In the genomic region with DNA sequence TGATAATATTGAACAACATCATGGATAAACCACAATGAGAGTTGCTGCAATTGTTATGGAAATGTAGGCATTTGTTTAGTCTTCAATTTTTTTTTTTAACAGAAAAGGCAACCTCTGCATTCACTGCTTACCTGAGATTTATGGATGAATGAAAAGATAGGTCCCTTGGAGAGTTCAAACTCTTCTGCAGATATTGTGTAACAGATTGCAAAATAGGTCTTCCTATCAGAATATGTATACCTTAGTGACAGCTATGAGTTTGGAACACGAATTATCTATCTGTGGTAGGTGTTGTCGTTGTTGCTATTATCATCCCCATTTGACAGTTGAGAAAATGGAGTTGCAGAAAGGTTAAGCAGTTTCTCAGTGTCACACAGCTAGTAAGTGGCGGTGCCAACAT, we compare ENCODE assay signal across 20 cellular contexts. TPM values are rescaled to one million over a fixed set of nuclear protein-coding genes. Genes with fewer than 3 reads are reported as not detected.
"Had no signal": no experiment of that assay in that cellular context is flagged by ENCODE, and none has a peak within 500 bp of the region (broad histone marks: within the 10 kb centered on the region; RNA-seq: fewer than 3 reads in every experiment).

No MANE protein-coding gene starts in this region.

- H3K27ac Mint-ChIP-seq: mesothelial cell of epicardium; natural killer cell treated with Interleukin-12 subunit alpha and Interleukin-12 subunit beta and Interleukin-15 and Interleukin-18, amount 100 ng/mL, for 72 hours; stimulated activated naive B cell treated with anti-CD40 and anti-IgM and Interleukin-4, amounts not matched to agents 10 μg/mL and 1 μg/mL and 100 μg/mL, for 72 hours; stimulated activated naive CD8-positive, alpha-beta T cell treated with anti-CD3 and anti-CD28 coated beads, Interleukin-15, amount 100 ng/mL, for 72 hours had no signal

- H3K4me3 Mint-ChIP-seq: mesothelial cell of epicardium; natural killer cell treated with Interleukin-12 subunit alpha and Interleukin-12 subunit beta and Interleukin-15 and Interleukin-18, amount 100 ng/mL, for 72 hours; stimulated activated naive B cell treated with anti-CD40 and anti-IgM and Interleukin-4, amounts not matched to agents 10 μg/mL and 1 μg/mL and 100 μg/mL, for 72 hours; stimulated activated naive CD8-positive, alpha-beta T cell treated with anti-CD3 and anti-CD28 coated beads, Interleukin-15, amount 100 ng/mL, for 72 hours had no signal

- H3K36me3 Mint-ChIP-seq: mesothelial cell of epicardium; natural killer cell treated with Interleukin-12 subunit alpha and Interleukin-12 subunit beta and Interleukin-15 and Interleukin-18, amount 100 ng/mL, for 72 hours; stimulated activated naive B cell treated with anti-CD40 and anti-IgM and Interleukin-4, amounts not matched to agents 10 μg/mL and 1 μg/mL and 100 μg/mL, for 72 hours had no signal

- H3K4me1 Mint-ChIP-seq: stimulated activated naive B cell treated with anti-CD40 and anti-IgM and Interleukin-4, amounts not matched to agents 10 μg/mL and 1 μg/mL and 100 μg/mL, for 72 hours; stimulated activated naive CD8-positive, alpha-beta T cell treated with anti-CD3 and anti-CD28 coated beads, Interleukin-15, amount 100 ng/mL, for 72 hours had no signal

- H3K9me3 Mint-ChIP-seq: mesothelial cell of epicardium; stimulated activated naive B cell treated with anti-CD40 and anti-IgM and Interleukin-4, amounts not matched to agents 10 μg/mL and 1 μg/mL and 100 μg/mL, for 72 hours; stimulated activated naive CD8-positive, alpha-beta T cell treated with anti-CD3 and anti-CD28 coated beads, Interleukin-15, amount 100 ng/mL, for 72 hours had no signal

- H3K9me3 ChIP-seq: colonic mucosa, pancreas, psoas muscle, spleen, testis, transverse colon had no signal

- H3K4me3 ChIP-seq: colonic mucosa, pancreas, psoas muscle, spleen, testis, transverse colon had no signal

- ATAC-seq: left lobe of liver; natural killer cell treated with Interleukin-12 subunit alpha and Interleukin-12 subunit beta and Interleukin-15 and Interleukin-18, amount 100 ng/mL, for 72 hours; psoas muscle; stimulated activated naive B cell treated with anti-CD40 and anti-IgM and Interleukin-4, amounts not matched to agents 10 μg/mL and 1 μg/mL and 100 μg/mL, for 72 hours; stimulated activated naive CD8-positive, alpha-beta T cell treated with anti-CD3 and anti-CD28 coated beads, Interleukin-15, amount 100 ng/mL, for 72 hours had no signal

- H3K27ac ChIP-seq: colonic mucosa, psoas muscle, testis, transverse colon had no signal

- H3K36me3 ChIP-seq: colonic mucosa, pancreas, spleen, transverse colon had no signal

- H3K27me3 Mint-ChIP-seq: stimulated activated naive B cell treated with anti-CD40 and anti-IgM and Interleukin-4, amounts not matched to agents 10 μg/mL and 1 μg/mL and 100 μg/mL, for 72 hours had no signal

- H3K27me3 ChIP-seq: colonic mucosa, pancreas, spleen, testis, transverse colon had no signal

- DNase-seq: colonic mucosa; dermis blood vessel endothelial cell; foreskin melanocyte; head of caudate nucleus; hippocampal formation; occipital lobe; pancreas; psoas muscle; retina; spleen; stimulated activated CD4-positive, alpha-beta T cell treated with anti-CD3 and anti-CD28 coated beads, Interleukin-15, amount 100 ng/mL, for 24 hours; stimulated activated CD4-positive, alpha-beta T cell treated with anti-CD3 and anti-CD28 coated beads, Interleukin-2, amount 100 ng/mL, for 24 hours; stimulated activated CD4-positive, alpha-beta T cell treated with anti-CD3 and anti-CD28 coated beads, Interleukin-4, amount 100 ng/mL, for 4 hours; stimulated activated naive B cell treated with anti-CD40 and anti-IgM and Interleukin-4, amounts not matched to agents 10 μg/mL and 1 μg/mL and 100 μg/mL, for 72 hours; stimulated activated naive CD8-positive, alpha-beta T cell treated with anti-CD3 and anti-CD28 coated beads, Interleukin-15, amount 100 ng/mL, for 72 hours; testis; transverse colon had no signal

- FAIRE-seq: pancreas had no signal

- H3K4me1 ChIP-seq: colonic mucosa, psoas muscle, spleen had no signal

RNA-seq across cellular contexts. Expression of a gene that starts 1.2 kb away (rescaled TPM):
- total RNA-seq: natural killer cell treated with Interleukin-12 subunit alpha and Interleukin-12 subunit beta and Interleukin-15 and Interleukin-18, amount 100 ng/mL, for 72 hours; psoas muscle had no signal
